8 cellular contexts compared by ENCODE assay signal in the genomic region with DNA sequence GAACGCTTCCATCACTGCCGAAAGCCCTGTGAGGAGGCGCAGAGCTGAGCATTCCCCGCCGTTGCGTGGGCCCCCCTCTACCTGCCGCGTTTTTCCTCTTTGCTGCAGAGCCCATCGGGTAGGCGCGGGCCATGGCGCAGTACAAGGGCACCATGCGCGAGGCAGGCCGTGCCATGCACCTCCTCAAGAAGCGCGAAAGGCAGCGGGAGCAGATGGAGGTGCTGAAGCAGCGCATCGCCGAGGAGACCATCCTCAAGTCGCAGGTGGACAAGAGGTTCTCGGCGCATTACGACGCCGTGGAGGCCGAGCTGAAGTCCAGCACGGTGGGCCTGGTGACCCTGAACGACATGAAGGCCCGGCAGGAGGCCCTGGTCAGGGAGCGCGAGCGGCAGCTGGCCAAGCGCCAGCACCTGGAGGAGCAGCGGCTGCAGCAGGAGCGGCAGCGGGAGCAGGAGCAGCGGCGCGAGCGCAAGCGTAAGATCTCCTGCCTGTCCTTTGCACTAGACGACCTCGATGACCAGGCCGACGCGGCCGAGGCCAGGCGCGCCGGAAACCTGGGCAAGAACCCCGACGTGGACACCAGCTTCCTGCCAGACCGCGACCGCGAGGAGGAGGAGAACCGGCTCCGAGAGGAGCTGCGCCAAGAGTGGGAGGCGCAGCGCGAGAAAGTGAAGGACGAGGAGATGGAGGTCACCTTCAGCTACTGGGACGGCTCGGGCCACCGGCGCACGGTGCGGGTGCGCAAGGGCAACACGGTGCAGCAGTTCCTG. TPM values are rescaled to one million over a fixed set of nuclear protein-coding genes. Genes with fewer than 3 reads are reported as not detected.
A peak's percentile ranks its signal among the peaks of the same experiment; 100 is the strongest.
DNase-seq lines count a peak whose midpoint lies in the region; ATAC-seq and TF ChIP-seq lines count a peak whose summit lies in the region.

No MANE protein-coding gene starts in this region.

- peak overlapping the region; percentile 69 for H3K27ac ChIP-seq in IMR-90 (ENCODE audit: insufficient read depth, low read length)

- BruUV-seq in IMR-90 (replicated peaks; lab: Mats Ljungman, UMichigan) = no TSS peak

- H3K14ac ChIP-seq in IMR-90 (replicated peaks; ENCODE audit: low read depth, low read length) = peak overlapping the region; percentile 88

- TF ChIP-seq RAD21 in IMR-90 (IDR thresholded peaks at IDR 0.05; ENCODE audit: low read length) = no peak

- ATAC-seq in IMR-90 (ENCODE audit: low read depth) (no peak), GM19397 (IDR thresholded peaks at IDR 0.05; ENCODE audit: unreplicated experiment) (no peak), HG02938 (IDR thresholded peaks at IDR 0.05; ENCODE audit: unreplicated experiment) (no peak)

- peak overlapping the region; percentile 59; the same call in 1 of the 2 replicates for H3K18ac ChIP-seq in IMR-90 (ENCODE audit: low read depth, low read length)

- peak overlapping the region; percentile 67 for H2AK9ac ChIP-seq in IMR-90 (replicated peaks; ENCODE audit: low read depth, low read length, poor library complexity)

- 0 out of 2 replicates have a peak, but pooled peaks cover 2% of the 10 kb centered on the region for H3K9me1 ChIP-seq in IMR-90 (ENCODE audit: insufficient read depth, low read length)

- peak overlapping the region; percentile 46 for H4K91ac ChIP-seq in IMR-90 (ENCODE audit: insufficient read depth, low read depth, low read length)

- intact Hi-C loops in IMR-90 (cut with micrococcal nuclease) = loop anchor here (1.0 to 5.0 kb wide), 6 partner anchors 78 to 317 kb away; no protein-coding TSS in a partner anchor

- H3K4me2 ChIP-seq in IMR-90 (ENCODE audit: low read depth, low read length) = peak overlapping the region; percentile 91

- H3K27me3 ChIP-seq in BJ (ENCODE audit: control insufficient read depth, insufficient read depth, low read length) (no peaks in the 10 kb centered on the region), IMR-90 (ENCODE audit: control insufficient read depth, insufficient read depth, low read length) (no peaks in the 10 kb centered on the region), mononuclear cell (ENCODE audit: insufficient read depth, low read length) (no peaks in the 10 kb centered on the region)

- peak overlapping the region; percentile 59 for H2BK5ac ChIP-seq in IMR-90 (ENCODE audit: low read depth, low read length, poor library complexity, severe bottlenecking)

- H3K9me3 ChIP-seq in IMR-90 (ENCODE audit: control insufficient read depth, insufficient read depth, low read length) (no peaks in the 10 kb centered on the region), mononuclear cell (ENCODE audit: low read depth, low read length) (no peaks in the 10 kb centered on the region)

- H3K4me3 ChIP-seq in BJ (ENCODE audit: low read depth, low read length) (peak overlapping the region; percentile 46), IMR-90 (ENCODE audit: insufficient read depth, low read depth, low read length) (peak overlapping the region; percentile 65), mononuclear cell (ENCODE audit: low read length) (peak overlapping the region; percentile 52)

- H4K5ac ChIP-seq in IMR-90 (ENCODE audit: low read depth, low read length) = peak overlapping the region; percentile 89

- peak overlapping the region; percentile 93 to 98 for H4K8ac ChIP-seq in IMR-90 (ENCODE audit: low read depth in 2 of 2, low read length in 2 of 2)

- peak overlapping the region; percentile 79 for H3K23ac ChIP-seq in IMR-90 (ENCODE audit: low read depth, low read length)

- TF ChIP-seq CTCF in BJ (IDR thresholded peaks at IDR 0.05; ENCODE audit: insufficient read depth, low read depth, low read length) (no peak), IMR-90 (conservative IDR thresholded peaks at IDR 0.05; ENCODE audit: low read depth, low read length) (no peak)

- peaks cover 0 to 7% of the 10 kb centered on the region in 2 experiments; a peak in 1 of 4 replicates for H3K79me1 ChIP-seq in IMR-90 (ENCODE audit: low read depth in 1 of 2, low read length in 2 of 2)

- H3K36me3 ChIP-seq in BJ (ENCODE audit: control insufficient read depth, insufficient read depth, low read length) (no peaks in the 10 kb centered on the region), IMR-90 (ENCODE audit: control insufficient read depth, insufficient read depth, low read length) (no peaks in the 10 kb centered on the region)

- H4K20me1 ChIP-seq in IMR-90 (ENCODE audit: insufficient read depth, low read length) = no peaks in the 10 kb centered on the region

- POLR2A ChIA-PET in BJ (lab: Charles Lee) (interaction anchor here (1.0 kb wide), 1 partner anchor 101 kb away, joined by 3 read pairs; no protein-coding TSS in a partner anchor), IMR-90 (lab: Charles Lee; ENCODE audit: unreplicated experiment) (no interaction called here)

- 67% methylated on average over 71 of the region's 73 CpGs; no CpG with 5 or more reads in 1 of the 2 experiments for WGBS in IMR-90 (ENCODE audit: extremely low coverage in 2 of 2, insufficient read length in 1 of 2), 2 experiments

- H2AFZ ChIP-seq in IMR-90 (replicated peaks; ENCODE audit: low read length, poor library complexity) = peak overlapping the region; percentile 94

- H3K9ac ChIP-seq in IMR-90 (ENCODE audit: low read depth, low read length) = peak overlapping the region; percentile 65

- H3K4ac ChIP-seq in IMR-90 (ENCODE audit: low read depth, low read length) = peak overlapping the region; percentile 85

- peak overlapping the region; percentile 44 for H2AK5ac ChIP-seq in IMR-90 (ENCODE audit: low read depth, low read length)

- H3K4me1 ChIP-seq in IMR-90 (ENCODE audit: control insufficient read depth, insufficient read depth, low read length) (peaks cover 6% of the 10 kb centered on the region; the same call in 1 of the 2 replicates), mononuclear cell (ENCODE audit: insufficient read depth, low read length) (peaks cover 8% of the 10 kb centered on the region)

- peak overlapping the region; percentile 25; the same call in 1 of the 2 replicates for H3K56ac ChIP-seq in IMR-90 (ENCODE audit: extremely low read depth, insufficient read depth, low read length)

- H2BK15ac ChIP-seq in IMR-90 (ENCODE audit: low read depth, low read length) = peak overlapping the region; percentile 78; the same call in 2 of the 3 replicates

- TF ChIP-seq POLR2A in IMR-90 (IDR thresholded peaks at IDR 0.05; ENCODE audit: low read depth, low read length) = no peak

- peak overlapping the region; percentile 49; the same call in 1 of the 2 replicates for H2BK20ac ChIP-seq in IMR-90 (ENCODE audit: low read depth, low read length)

- CTCF ChIA-PET in BJ (lab: Yijun Ruan, JAX) = interaction anchor here (0.8 to 4.6 kb wide), 41 partner anchors 9 to 447 kb away, joined by 3 to 77 read pairs (median 6); no protein-coding TSS in a partner anchor
- CTCF ChIA-PET in IMR-90 (lab: Yijun Ruan, JAX) = interaction anchor here (0.7 to 2.5 kb wide), 12 partner anchors 16 to 146 kb away, joined by 3 to 25 read pairs (median 6); no protein-coding TSS in a partner anchor

- dilution Hi-C loops in IMR-90 (cut with HindIII; ENCODE audit: low sequenced_read_pairs, unreplicated experiment) = no loop called here

- DNase-seq in BJ (ENCODE audit: low read depth) (no peak), IMR-90 (no peak), dermis blood vessel endothelial cell (peak; percentile 37), NOMO-1 (lab: John Stamatoyannopoulos, UW; ENCODE audit: unreplicated experiment in 2 of 2) (no peak), GF-D8 (lab: John Stamatoyannopoulos, UW) (no peak)

- in situ Hi-C loops in IMR-90 (cut with MboI; ENCODE audit: low sequenced_read_pairs) = loop anchor here (5.0 kb wide), 1 partner anchor 103 kb away; no protein-coding TSS in a partner anchor

- H2BK120ac ChIP-seq in IMR-90 (ENCODE audit: low read depth, low read length) = peak overlapping the region; percentile 63; the same call in 1 of the 2 replicates

TF ChIP-seq in IMR-90, 13 proteins besides CTCF, POLR2A, EP300 and RAD21:
- TF ChIP-seq BHLHE40 (IDR thresholded peaks at IDR 0.05; ENCODE audit: low read depth, low read length) (no peak), CEBPB (IDR thresholded peaks at IDR 0.05; ENCODE audit: low read depth, low read length) (no peak), SMC3 (IDR thresholded peaks at IDR 0.05; ENCODE audit: low read depth, low read length) (no peak), NFE2L2 (IDR thresholded peaks at IDR 0.05; ENCODE audit: low read depth, low read length) (no peak), ELK1 (IDR thresholded peaks at IDR 0.05; ENCODE audit: borderline replicate concordance, low read depth, low read length) (no peak)
- TF ChIP-seq, protein P1, sequence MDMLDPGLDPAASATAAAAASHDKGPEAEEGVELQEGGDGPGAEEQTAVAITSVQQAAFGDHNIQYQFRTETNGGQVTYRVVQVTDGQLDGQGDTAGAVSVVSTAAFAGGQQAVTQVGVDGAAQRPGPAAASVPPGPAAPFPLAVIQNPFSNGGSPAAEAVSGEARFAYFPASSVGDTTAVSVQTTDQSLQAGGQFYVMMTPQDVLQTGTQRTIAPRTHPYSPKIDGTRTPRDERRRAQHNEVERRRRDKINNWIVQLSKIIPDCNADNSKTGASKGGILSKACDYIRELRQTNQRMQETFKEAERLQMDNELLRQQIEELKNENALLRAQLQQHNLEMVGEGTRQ (IDR thresholded peaks at IDR 0.05; ENCODE audit: low read depth, low read length) = no peak

RNA-seq across cellular contexts. Expression of gene FAM50B, which starts 0.7 kb away (rescaled TPM):
- polyA plus RNA-seq in BJ (2011; rRNA removed) = 9.0 and 9.9 TPM in 2 replicates
- polyA minus RNA-seq in BJ (2011; rRNA and poly(A)+ RNA removed) = 2.6 and 3.6 TPM in 2 replicates
- total RNA-seq in IMR-90 (2012; rRNA removed) = 3.9 and 4.1 TPM in 2 replicates
- polyA plus RNA-seq in IMR-90 (2012; rRNA removed) = 7.4 and 8.0 TPM in 2 replicates
- 6.4 and 11.4 TPM in 2 replicates for polyA plus RNA-seq in IMR-90 (2012; cell fraction: cytosol; rRNA removed)
- 3.2 and 5.5 TPM in 2 replicates for polyA plus RNA-seq in IMR-90 (2012; cell fraction: nucleus; rRNA removed; ENCODE audit: low replicate concordance)
- 8.6 and 10.0 TPM in 2 replicates for total RNA-seq in dermis blood vessel endothelial cell
- total RNA-seq in mononuclear cell = 0.52 TPM
